ENCODE assay signal across 8 cellular contexts in the genomic region with DNA sequence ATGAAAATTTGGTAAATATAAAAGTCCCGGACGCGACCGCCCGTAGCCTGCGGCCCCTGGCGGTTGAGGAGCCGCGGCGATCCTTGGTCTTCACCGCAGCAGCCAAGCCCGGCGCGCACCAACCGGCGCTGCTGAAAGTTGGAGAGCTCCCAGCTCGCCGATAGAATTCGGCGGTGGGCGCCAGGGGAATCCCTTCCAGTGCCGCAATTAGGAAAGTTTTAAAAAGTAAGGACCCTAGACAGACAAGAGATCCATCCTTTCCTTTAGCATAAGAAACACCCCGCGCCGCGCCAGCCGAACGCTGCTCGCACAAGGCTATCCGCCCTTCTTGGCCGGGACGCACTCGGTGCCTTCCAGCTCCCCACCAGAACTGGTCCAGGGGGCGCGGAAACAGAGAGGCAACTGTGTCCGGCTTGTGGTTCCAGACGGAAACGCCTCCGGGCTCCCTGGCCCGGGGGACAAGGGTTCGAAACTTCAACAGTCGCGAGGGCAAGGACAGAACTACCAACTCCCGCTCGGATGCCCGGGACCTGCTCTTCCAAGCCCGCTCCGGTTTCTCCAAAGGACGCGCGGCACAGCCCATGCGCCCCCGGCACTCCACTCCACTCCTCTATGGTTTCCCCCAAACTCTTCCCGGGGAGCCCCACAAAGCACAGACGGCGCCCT. TPM values are rescaled to one million over a fixed set of nuclear protein-coding genes. Genes with fewer than 3 reads are reported as not detected.
A peak's percentile ranks its signal among the peaks of the same experiment; 100 is the strongest.
DNase-seq lines count a peak whose midpoint lies in the region; ATAC-seq and TF ChIP-seq lines count a peak whose summit lies in the region.

No MANE protein-coding gene starts in this region.

- intact Hi-C loops in lower leg skin (cut with DNase I; ENCODE audit: low total_unique reads), result loop anchor here (10.0 kb wide), 1 partner anchor 1070 kb away; no protein-coding TSS in a partner anchor

- no peaks in the 10 kb centered on the region for H3K9me3 ChIP-seq in subcutaneous abdominal adipose tissue (ENCODE audit: control insufficient read depth in 5 of 5, low read length in 5 of 5)

- H3K4me3 ChIP-seq in lower leg skin (ENCODE audit: low read depth, poor library complexity, severe bottlenecking) (peak overlapping the region; percentile 4), subcutaneous abdominal adipose tissue (ENCODE audit: low read depth in 1 of 5, low read length in 5 of 5) (peak overlapping the region; percentile 59 to 80 (median 74))

- H3K36me3 ChIP-seq in subcutaneous abdominal adipose tissue (ENCODE audit: control insufficient read depth in 5 of 5, insufficient read depth in 5 of 5, low read length in 5 of 5), result no peaks in the 10 kb centered on the region

- WGBS in lower leg skin, 2 donors, result 1% methylated on average over 55 to 56 of the region's 56 CpGs

- no peak overlapping the region for H3K27ac ChIP-seq in subcutaneous abdominal adipose tissue (ENCODE audit: low read depth, low read length)

- H3K9ac ChIP-seq in subcutaneous abdominal adipose tissue (ENCODE audit: low read length in 5 of 5), result no peak overlapping the region

- ATAC-seq in HG02852 (IDR thresholded peaks at IDR 0.05; ENCODE audit: unreplicated experiment) (no peak), GM21367 (IDR thresholded peaks at IDR 0.05; ENCODE audit: unreplicated experiment) (no peak)

- TF ChIP-seq POLR2A in lower leg skin (IDR thresholded peaks at IDR 0.05), result no peak

- H3K27me3 ChIP-seq in subcutaneous abdominal adipose tissue (ENCODE audit: control insufficient read depth in 5 of 5, insufficient read depth in 4 of 5, low read length in 5 of 5), result no peaks in the 10 kb centered on the region

- TF ChIP-seq CTCF in GM20000 (IDR thresholded peaks at IDR 0.05; ENCODE audit: extremely low read depth, missing control alignments) (peak; percentile 45), lower leg skin (IDR thresholded peaks at IDR 0.05) (no peak)

- peak; percentile 34 for DNase-seq in DMS114 treated with DMSO at 0.1 percent for 48 hours (lab: John Stamatoyannopoulos, UW; ENCODE audit: unreplicated experiment)
- peak; percentile 51 for DNase-seq in GM20000 (ENCODE audit: low spot score)
- peak; percentile 76 for DNase-seq in dermis blood vessel endothelial cell
- DNase-seq in lower leg skin (ENCODE audit: low spot score in 2 of 2), result peak; percentile 37 to 88

- H3K4me1 ChIP-seq in subcutaneous abdominal adipose tissue (ENCODE audit: control insufficient read depth in 5 of 5, insufficient read depth in 5 of 5, low read length in 5 of 5), result peaks cover 0 to 25% (median 24%) of the 10 kb centered on the region in 5 donors

TF ChIP-seq in PFSK-1, 5 proteins besides CTCF, POLR2A, EP300 and RAD21:
- TF ChIP-seq, protein P1, sequence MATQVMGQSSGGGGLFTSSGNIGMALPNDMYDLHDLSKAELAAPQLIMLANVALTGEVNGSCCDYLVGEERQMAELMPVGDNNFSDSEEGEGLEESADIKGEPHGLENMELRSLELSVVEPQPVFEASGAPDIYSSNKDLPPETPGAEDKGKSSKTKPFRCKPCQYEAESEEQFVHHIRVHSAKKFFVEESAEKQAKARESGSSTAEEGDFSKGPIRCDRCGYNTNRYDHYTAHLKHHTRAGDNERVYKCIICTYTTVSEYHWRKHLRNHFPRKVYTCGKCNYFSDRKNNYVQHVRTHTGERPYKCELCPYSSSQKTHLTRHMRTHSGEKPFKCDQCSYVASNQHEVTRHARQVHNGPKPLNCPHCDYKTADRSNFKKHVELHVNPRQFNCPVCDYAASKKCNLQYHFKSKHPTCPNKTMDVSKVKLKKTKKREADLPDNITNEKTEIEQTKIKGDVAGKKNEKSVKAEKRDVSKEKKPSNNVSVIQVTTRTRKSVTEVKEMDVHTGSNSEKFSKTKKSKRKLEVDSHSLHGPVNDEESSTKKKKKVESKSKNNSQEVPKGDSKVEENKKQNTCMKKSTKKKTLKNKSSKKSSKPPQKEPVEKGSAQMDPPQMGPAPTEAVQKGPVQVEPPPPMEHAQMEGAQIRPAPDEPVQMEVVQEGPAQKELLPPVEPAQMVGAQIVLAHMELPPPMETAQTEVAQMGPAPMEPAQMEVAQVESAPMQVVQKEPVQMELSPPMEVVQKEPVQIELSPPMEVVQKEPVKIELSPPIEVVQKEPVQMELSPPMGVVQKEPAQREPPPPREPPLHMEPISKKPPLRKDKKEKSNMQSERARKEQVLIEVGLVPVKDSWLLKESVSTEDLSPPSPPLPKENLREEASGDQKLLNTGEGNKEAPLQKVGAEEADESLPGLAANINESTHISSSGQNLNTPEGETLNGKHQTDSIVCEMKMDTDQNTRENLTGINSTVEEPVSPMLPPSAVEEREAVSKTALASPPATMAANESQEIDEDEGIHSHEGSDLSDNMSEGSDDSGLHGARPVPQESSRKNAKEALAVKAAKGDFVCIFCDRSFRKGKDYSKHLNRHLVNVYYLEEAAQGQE (IDR thresholded peaks at IDR 0.05; ENCODE audit: insufficient read depth in 1 of 2, low read depth in 2 of 2, low read length in 2 of 2), result peak; percentile 49 to 86; a peak in 3 of 4 replicates
- TF ChIP-seq FOXP2 (optimal IDR thresholded peaks at IDR 0.05; ENCODE audit: borderline replicate concordance, extremely low read depth, extremely low read length, insufficient read depth), result no peak

RNA-seq across cellular contexts. Expression of a gene that starts 1.7 kb away (rescaled TPM):
- 0.24 TPM for polyA plus RNA-seq in PFSK-1 (2012; ENCODE audit: insufficient read length, low read depth)
- 0.34 and 1.2 TPM in 2 replicates for total RNA-seq in dermis blood vessel endothelial cell
- total RNA-seq in lower leg skin, result 1 to 10 TPM in 1 of 4 donors, under 1 TPM in 3; 0.64 to 1.2 (median 0.81) TPM
